Comparison of ENCODE assay signal across 34 cellular contexts in genomic region chr13:31914843-31915242, GRCh38.
"Had no signal": no experiment of that assay in that cellular context is flagged by ENCODE, and none has a peak within 500 bp of the region (broad histone marks: within the 10 kb centered on the region; RNA-seq: fewer than 3 reads in every experiment).

No MANE protein-coding gene starts in this region.

- H3K4me3 ChIP-seq: MG63, Peyer's patch had no signal

- H3K27ac Mint-ChIP-seq: activated CD4-positive, alpha-beta memory T cell treated with anti-CD3 and anti-CD28 coated beads, Interleukin-2, amount 10 ng/mL, durations not matched to agents 7 days and 5 days; activated CD4-positive, alpha-beta T cell treated with anti-CD3 and anti-CD28 coated beads for 36 hours; activated CD8-positive, alpha-beta memory T cell treated with anti-CD3 and anti-CD28 coated beads, Interleukin-2, amount 10 ng/mL, durations not matched to agents 7 days and 5 days; activated naive CD8-positive, alpha-beta T cell treated with anti-CD3 and anti-CD28 coated beads for 36 hours; activated T-helper 1 cell treated with anti-CD3 and anti-CD28 coated beads, Interleukin-12 subunit alpha, Interleukin-12 subunit beta, Interleukin-2, Interleukin-4 antibody, amounts not matched to agents 30 ng/mL and 10 ng/mL and 1 ng/mL, durations not matched to agents 14 hours and 24 hours and 36 hours had no signal

- H3K9me3 Mint-ChIP-seq: activated CD4-positive, alpha-beta memory T cell treated with anti-CD3 and anti-CD28 coated beads, Interleukin-2, amount 10 ng/mL, durations not matched to agents 7 days and 5 days; activated naive CD8-positive, alpha-beta T cell treated with anti-CD3 and anti-CD28 coated beads for 36 hours; activated T-helper 1 cell treated with anti-CD3 and anti-CD28 coated beads, Interleukin-12 subunit alpha, Interleukin-12 subunit beta, Interleukin-2, Interleukin-4 antibody, amounts not matched to agents 30 ng/mL and 10 ng/mL and 1 ng/mL, durations not matched to agents 14 hours and 24 hours and 36 hours had no signal

- ATAC-seq: activated CD4-positive, alpha-beta T cell treated with anti-CD3 and anti-CD28 coated beads for 36 hours; activated CD4-positive, CD25-positive, alpha-beta regulatory T cell treated with anti-CD3 and anti-CD28 coated beads, Interleukin-2, amount 50 U/mL, for 24 hours; activated CD8-positive, alpha-beta memory T cell treated with anti-CD3 and anti-CD28 coated beads, Interleukin-2, amount 10 ng/mL, durations not matched to agents 7 days and 5 days; PC-3; Right ventricle myocardium inferior had no signal

- H3K4me3 Mint-ChIP-seq: activated CD4-positive, alpha-beta memory T cell treated with anti-CD3 and anti-CD28 coated beads, Interleukin-2, amount 10 ng/mL, durations not matched to agents 7 days and 5 days; activated CD4-positive, alpha-beta T cell treated with anti-CD3 and anti-CD28 coated beads for 36 hours; activated CD8-positive, alpha-beta memory T cell treated with anti-CD3 and anti-CD28 coated beads, Interleukin-2, amount 10 ng/mL, durations not matched to agents 7 days and 5 days; activated naive CD8-positive, alpha-beta T cell treated with anti-CD3 and anti-CD28 coated beads for 36 hours; activated T-helper 1 cell treated with anti-CD3 and anti-CD28 coated beads, Interleukin-12 subunit alpha, Interleukin-12 subunit beta, Interleukin-2, Interleukin-4 antibody, amounts not matched to agents 30 ng/mL and 10 ng/mL and 1 ng/mL, durations not matched to agents 14 hours and 24 hours and 36 hours had no signal

- H3K27me3 ChIP-seq: brain microvascular endothelial cell, MG63, Peyer's patch had no signal

- H3K9me3 ChIP-seq: MG63, Peyer's patch had no signal

- H3K4me1 Mint-ChIP-seq: activated CD4-positive, alpha-beta T cell treated with anti-CD3 and anti-CD28 coated beads for 36 hours; activated CD8-positive, alpha-beta memory T cell treated with anti-CD3 and anti-CD28 coated beads, Interleukin-2, amount 10 ng/mL, durations not matched to agents 7 days and 5 days; activated naive CD8-positive, alpha-beta T cell treated with anti-CD3 and anti-CD28 coated beads for 36 hours had no signal

- H3K36me3 ChIP-seq: brain microvascular endothelial cell, MG63, Peyer's patch had no signal

- H3K27me3 Mint-ChIP-seq: activated CD4-positive, alpha-beta T cell treated with anti-CD3 and anti-CD28 coated beads for 36 hours; activated naive CD8-positive, alpha-beta T cell treated with anti-CD3 and anti-CD28 coated beads for 36 hours had no signal

- H3K27ac ChIP-seq: brain microvascular endothelial cell, Peyer's patch had no signal

- H3K4me1 ChIP-seq: Peyer's patch had no signal

- H3K36me3 Mint-ChIP-seq: activated CD8-positive, alpha-beta memory T cell treated with anti-CD3 and anti-CD28 coated beads, Interleukin-2, amount 10 ng/mL, durations not matched to agents 7 days and 5 days; activated naive CD8-positive, alpha-beta T cell treated with anti-CD3 and anti-CD28 coated beads for 36 hours had no signal

- DNase-seq: activated CD4-positive, alpha-beta memory T cell treated with anti-CD3 and anti-CD28 coated beads, Interleukin-2, amount 10 ng/mL, durations not matched to agents 7 days and 5 days; activated CD4-positive, alpha-beta T cell treated with anti-CD3 and anti-CD28 coated beads for 36 hours; activated CD8-positive, alpha-beta memory T cell treated with anti-CD3 and anti-CD28 coated beads for 24 hours; activated CD8-positive, alpha-beta memory T cell treated with anti-CD3 and anti-CD28 coated beads, Interleukin-2, amount 10 ng/mL, durations not matched to agents 7 days and 5 days; activated effector memory CD4-positive, alpha-beta T cell treated with Interleukin-2 at 50 U/mL for 16 hours; activated naive CD4-positive, alpha-beta T cell treated with anti-CD3 and anti-CD28 coated beads, Interleukin-2, amount 50 U/mL, for 16 hours; activated naive CD8-positive, alpha-beta T cell treated with anti-CD3 and anti-CD28 coated beads for 36 hours; activated T-cell treated with anti-CD3 and anti-CD28 coated beads, Interleukin-2, amount 50 U/mL, for 1 hour; amniotic stem cell; aorta; brain microvascular endothelial cell; central memory CD4-positive, alpha-beta T cell; Kasumi-1; KG1; MG63; NCI-H1048; NCI-H1105 treated with DMSO at 0.1 percent for 48 hours; NCI-H1436; NCI-H187 treated with DMSO at 0.1 percent for 48 hours; NCI-H2081; NCI-H345; NCI-H524 treated with DMSO at 0.1 percent for 48 hours; NCI-H748 treated with DMSO at 0.1 percent for 48 hours; NK-92 treated with Interleukin-12 subunit alpha and Interleukin-12 subunit beta, amount 100 ng/mL, for 24 hours; PC-3; Peyer's patch; RPMI8226; SIG-M5; SW 1271; T-helper 1 cell; T1000 had no signal
